In the genomic region with DNA sequence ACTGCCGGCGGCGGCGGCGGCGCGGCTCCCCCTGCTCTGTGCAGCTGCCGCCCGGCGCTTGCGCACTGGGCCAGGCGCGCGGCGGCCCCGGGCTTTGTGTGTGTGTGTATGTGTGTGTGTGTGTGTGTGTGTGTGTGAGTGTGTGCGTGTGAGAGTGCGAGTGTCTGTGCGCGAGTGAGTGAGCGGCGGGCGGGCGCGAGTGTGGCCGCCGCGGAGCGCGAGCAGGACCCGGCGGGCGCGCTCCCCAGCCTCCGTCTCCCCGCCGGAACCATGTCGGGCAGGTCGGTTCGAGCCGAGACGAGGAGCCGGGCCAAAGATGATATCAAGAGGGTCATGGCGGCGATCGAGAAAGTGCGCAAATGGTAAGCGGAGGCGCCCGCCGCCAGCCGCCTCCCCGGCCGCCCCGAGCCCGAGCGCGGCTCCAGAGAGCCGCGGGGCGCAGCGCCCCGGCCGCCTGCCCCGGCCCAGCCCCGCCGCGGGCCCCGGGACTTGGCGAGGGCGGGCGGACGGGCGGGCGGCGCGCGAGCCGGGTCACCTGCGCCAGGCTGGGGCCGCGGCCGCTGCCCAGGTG, we compare ENCODE assay signal across 8 cellular contexts. TPM values are rescaled to one million over a fixed set of nuclear protein-coding genes. Genes with fewer than 3 reads are reported as not detected.
DNase-seq lines count a peak whose midpoint lies in the region; TF ChIP-seq lines count a peak whose summit lies in the region.

BCL7A (plus strand) TSS at position 63 of the 571 bp plus-strand sequence; CDS start at position 271, 208 bp downstream.

- H4K5ac ChIP-seq in H9 (ENCODE audit: insufficient read length, low read depth, low read length): no peak within 1 kb of the TSS

- no peak within 1 kb of the TSS for H3K56ac ChIP-seq in H9 (ENCODE audit: insufficient read length, low read depth, low read length)

- TF ChIP-seq CTCF in AG09319 (IDR thresholded peaks at IDR 0.05; ENCODE audit: low read depth, low read length): no peak
- TF ChIP-seq CTCF in H9 (conservative IDR thresholded peaks at IDR 0.05): no peak
- no peak for TF ChIP-seq CTCF in epithelial cell of esophagus (IDR thresholded peaks at IDR 0.05; ENCODE audit: insufficient read depth, low read depth, low read length, missing control alignments)
- TF ChIP-seq CTCF in mesothelial cell of epicardium (IDR thresholded peaks at IDR 0.05; ENCODE audit: unreplicated experiment): no peak

- no peak within 1 kb of the TSS for H3T11ph ChIP-seq in H9 (ENCODE audit: low read length)

- peaks cover 14% of the 10 kb centered on the region for H3K23me2 ChIP-seq in H9 (ENCODE audit: insufficient read length, low read depth, low read length, poor library complexity, severe bottlenecking)

- no peaks in the 10 kb centered on the region for H3K9me3 ChIP-seq in H9 (ENCODE audit: control insufficient read depth, low read depth, low read length)

- peak within 1 kb of the TSS; percentile 89 for H3K18ac ChIP-seq in H9 (ENCODE audit: insufficient read length, low read depth, low read length)

- peaks cover 19 to 21% of the 10 kb centered on the region in 2 experiments for H3K4me1 Mint-ChIP-seq in H9
- peaks cover 11% of the 10 kb centered on the region for H3K4me1 Mint-ChIP-seq in mesothelial cell of epicardium

- H2AK5ac ChIP-seq in H9 (ENCODE audit: insufficient read length, low read length): no peak within 1 kb of the TSS

- H2BK20ac ChIP-seq in H9 (ENCODE audit: low read depth, low read length, poor library complexity, severe bottlenecking): no peak within 1 kb of the TSS

- DNase-seq in AG09319 (ENCODE audit: extremely low read depth, low read depth): peak; percentile 48
- DNase-seq in H9: peak; percentile 73
- peak; percentile 93 for DNase-seq in NCI-H69 (lab: John Stamatoyannopoulos, UW)
- peak in 2 of 3 experiments; percentile 19 to 33 for DNase-seq in activated CD8-positive, alpha-beta memory T cell treated with anti-CD3 and anti-CD28 coated beads for 48 hours (ENCODE audit: low read depth in 2 of 3, low spot score in 2 of 3)
- DNase-seq in epithelial cell of esophagus (ENCODE audit: low read depth): peak; percentile 77
- DNase-seq in mesothelial cell of epicardium (ENCODE audit: low spot score in 2 of 2, unreplicated experiment in 2 of 2): peak; percentile 59 to 78
- DNase-seq in stimulated activated CD8-positive, alpha-beta memory T cell treated with anti-CD3 and anti-CD28 coated beads, Interleukin-2, amount 100 ng/mL, for 48 hours (ENCODE audit: low read depth in 2 of 2): peak; percentile 39 to 54
- no peak for DNase-seq in SKM-1 (lab: John Stamatoyannopoulos, UW; ENCODE audit: unreplicated experiment)

- H2AFZ ChIP-seq in H9 (ENCODE audit: low read length): no peak within 1 kb of the TSS

- H3K4me1 ChIP-seq in H9 (ENCODE audit: insufficient read depth, low read length): no peaks in the 10 kb centered on the region

- H3K79me1 ChIP-seq in H9 (ENCODE audit: insufficient read depth, low read depth, low read length, poor library complexity, severe bottlenecking): peaks cover 3% of the 10 kb centered on the region

- no peak within 1 kb of the TSS for H2BK5ac ChIP-seq in H9 (ENCODE audit: insufficient read length, low read length)

- H3K23ac ChIP-seq in H9 (ENCODE audit: insufficient read length, low read depth, low read length): no peak within 1 kb of the TSS

- H3K14ac ChIP-seq in H9 (ENCODE audit: insufficient read depth, low read length): peak within 1 kb of the TSS; percentile 95

- no peak within 1 kb of the TSS for H4K8ac ChIP-seq in H9 (replicated peaks; ENCODE audit: insufficient read length, low read depth, low read length)

- no peak within 1 kb of the TSS for H2BK12ac ChIP-seq in H9 (ENCODE audit: insufficient read length, low read depth, low read length)

- H4K91ac ChIP-seq in H9 (ENCODE audit: insufficient read length, low read depth, low read length): no peak within 1 kb of the TSS

- H2BK15ac ChIP-seq in H9 (ENCODE audit: low read depth, low read length): no peak within 1 kb of the TSS

- WGBS in H9 (ENCODE audit: extremely low coverage, insufficient read length, low lambda C conversion rate): no CpG with 5 or more reads among the region's 83 CpGs

- peak within 1 kb of the TSS; percentile 72 for H3K4me2 ChIP-seq in H9 (ENCODE audit: insufficient read depth, insufficient read length, low read length)

- no peaks in the 10 kb centered on the region; the same call in 1 of the 2 replicates for H3K79me2 ChIP-seq in H9 (ENCODE audit: insufficient read depth, low read length)

- H3K4me3 Mint-ChIP-seq in H9: peak within 1 kb of the TSS; percentile 81 to 97
- peak within 1 kb of the TSS; percentile 87 for H3K4me3 Mint-ChIP-seq in mesothelial cell of epicardium

- no peak within 1 kb of the TSS for H2BK120ac ChIP-seq in H9 (ENCODE audit: low read depth, low read length, poor library complexity, severe bottlenecking)

- H3K4me3 ChIP-seq in epithelial cell of esophagus (ENCODE audit: low read length): peak within 1 kb of the TSS; percentile 66

- peaks cover 0 to 3% (median 3%) of the 10 kb centered on the region in 3 experiments; a peak in 5 of 7 replicates for H3K36me3 Mint-ChIP-seq in H9 (ENCODE audit: insufficient read depth in 1 of 3, low read depth in 3 of 3)
- H3K36me3 Mint-ChIP-seq in mesothelial cell of epicardium: no peaks in the 10 kb centered on the region

- no peaks in the 10 kb centered on the region for H4K20me1 ChIP-seq in H9 (ENCODE audit: control insufficient read depth, insufficient read depth, insufficient read length)

- no peak within 1 kb of the TSS for H3K27ac ChIP-seq in H9 (ENCODE audit: insufficient read length, low read depth, low read length)

- peak within 1 kb of the TSS in 2 of 3 experiments; percentile 65 to 77; a peak in 3 of 7 replicates for H3K27ac Mint-ChIP-seq in H9
- H3K27ac Mint-ChIP-seq in mesothelial cell of epicardium: peak within 1 kb of the TSS; percentile 94

- peak within 1 kb of the TSS; percentile 71 for H3K9ac ChIP-seq in H9 (ENCODE audit: extremely low read depth, insufficient read length, low read length)

- peaks cover 2 to 3% of the 10 kb centered on the region in 2 experiments; a peak in 4 of 5 replicates for H3K9me3 Mint-ChIP-seq in H9
- peaks cover 10% of the 10 kb centered on the region for H3K9me3 Mint-ChIP-seq in mesothelial cell of epicardium

- no peak within 1 kb of the TSS; the same call in 1 of the 2 replicates for H3K4ac ChIP-seq in H9 (ENCODE audit: low read depth, low read length)

- H3K27me3 ChIP-seq in H9 (ENCODE audit: insufficient read depth, low read length): peaks cover 2% of the 10 kb centered on the region; the same call in 1 of the 2 replicates

- H3K27me3 Mint-ChIP-seq in H9 (ENCODE audit: low read depth): peaks cover 33% of the 10 kb centered on the region
- peaks cover 7% of the 10 kb centered on the region for H3K27me3 Mint-ChIP-seq in mesothelial cell of epicardium (ENCODE audit: low read depth)

RNA-seq across cellular contexts. Expression of gene BCL7A, which starts in this region (rescaled TPM):
- total RNA-seq in H9 (2021) (17.8 and 18.2 TPM in 2 replicates), mesothelial cell of epicardium (33.8 to 40.1 TPM (median 34.6 TPM) in 3 replicates)
